Comparison of ENCODE assay signal across 3 cellular contexts in genomic region chr4:25613613-25614012, GRCh38. TPM values are rescaled to one million over a fixed set of nuclear protein-coding genes. Genes with fewer than 3 reads are reported as not detected.
"Had no signal": no experiment of that assay in that cellular context is flagged by ENCODE, and none has a peak within 500 bp of the region (broad histone marks: within the 10 kb centered on the region; RNA-seq: fewer than 3 reads in every experiment).

No MANE protein-coding gene starts in this region.

RNA-seq across cellular contexts. Expression of gene SLC34A2, which starts 42.0 kb away (rescaled TPM):
- total RNA-seq: GM23248, H4, HFFc6 had no signal
- polyA plus RNA-seq: GM23248 had no signal
